Comparison of ENCODE assay signal across 16 cellular contexts in the genomic region with DNA sequence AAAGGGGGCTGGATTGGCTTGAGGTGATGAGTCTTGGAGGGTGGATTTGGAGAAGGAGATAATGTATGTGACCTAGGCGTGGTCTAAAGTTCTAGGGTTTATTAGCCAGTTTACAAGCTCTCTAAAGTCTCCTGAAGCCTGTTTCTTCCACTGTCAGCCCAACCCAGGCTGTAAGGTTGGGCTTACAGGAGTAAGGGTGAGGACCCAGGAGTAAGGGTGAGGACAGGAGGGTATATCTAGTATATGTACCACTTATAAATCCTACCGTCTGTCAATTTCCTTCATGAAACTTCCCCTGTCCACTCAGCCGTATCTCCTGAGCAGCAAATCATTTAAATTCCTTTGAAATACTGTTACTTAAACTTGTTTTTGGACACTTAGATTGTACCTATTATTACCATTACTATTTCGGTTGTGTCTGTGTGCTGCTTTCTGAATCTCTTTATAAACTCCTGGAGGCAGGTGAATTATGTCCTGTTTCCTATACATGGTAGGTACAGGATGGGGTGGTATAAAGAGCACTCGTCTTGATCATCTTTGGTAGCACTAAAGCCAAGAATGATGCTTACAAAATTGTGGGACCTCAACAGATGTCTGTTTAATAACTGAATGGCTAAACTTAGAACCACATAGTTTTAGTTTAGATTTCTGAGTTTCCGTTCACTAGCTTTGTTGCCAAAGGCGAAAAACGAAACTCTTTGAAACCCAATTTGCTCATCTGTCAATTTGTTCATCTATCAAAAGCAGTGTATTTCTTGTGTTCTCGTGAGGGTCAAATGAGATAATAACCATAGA.
DNase-seq lines count a peak whose midpoint lies in the region; ATAC-seq and TF ChIP-seq lines count a peak whose summit lies in the region.
"Had no signal": no experiment of that assay in that cellular context is flagged by ENCODE, and none has a peak within 500 bp of the region (broad histone marks: within the 10 kb centered on the region; RNA-seq: fewer than 3 reads in every experiment).

No MANE protein-coding gene starts in this region.

- no TSS peak for BruUV-seq in PC-3 (replicated peaks; lab: Mats Ljungman, UMichigan)

- H3K27ac ChIP-seq in PC-3 (ENCODE audit: low read length) = no peak overlapping the region
- H3K27ac ChIP-seq: skin epidermis had no signal

- no peaks in the 10 kb centered on the region for H3K4me1 ChIP-seq in PC-3 (ENCODE audit: insufficient read depth, low read length)

- POLR2A ChIA-PET in PC-3 (lab: Charles Lee; ENCODE audit: unreplicated experiment) = no interaction called here

- no peak overlapping the region for H2AFZ ChIP-seq in PC-3 (ENCODE audit: low read length)

- no peaks in the 10 kb centered on the region for H3K9me2 ChIP-seq in PC-3 (replicated peaks; ENCODE audit: low read length)

- no peaks in the 10 kb centered on the region for H3F3A ChIP-seq in PC-3 (ENCODE audit: low read length, unreplicated experiment)

- H3K9me3 ChIP-seq in PC-3 (ENCODE audit: low read length) = no peaks in the 10 kb centered on the region; the same call in 1 of the 2 replicates

- TF ChIP-seq CTCF in PC-3 (conservative IDR thresholded peaks at IDR 0.05; ENCODE audit: low read depth, low read length) = no peak

- H3K4me3 ChIP-seq in PC-3 (ENCODE audit: low read length) = no peak overlapping the region
- H3K4me3 ChIP-seq: skin epidermis had no signal

- H3K4me2 ChIP-seq in PC-3 (ENCODE audit: low read length) = no peak overlapping the region

- peaks cover 62% of the 10 kb centered on the region for H3K27me3 ChIP-seq in PC-3 (ENCODE audit: low read length)

- no peak overlapping the region for H3K9ac ChIP-seq in PC-3 (ENCODE audit: low read length)

- DNase-seq in islet precursor cell = peak; percentile 27
- no peak for DNase-seq in PC-3
- no peak for DNase-seq in HuH-7 (ENCODE audit: low spot score)
- no peak for DNase-seq in globus pallidus (ENCODE audit: low spot score)
- DNase-seq: activated CD8-positive, alpha-beta memory T cell treated with anti-CD3 and anti-CD28 coated beads for 24 hours; activated naive CD4-positive, alpha-beta T cell; H7; hippocampal formation; NCI-H1436; NCI-H526; SIG-M5 had no signal

- no peaks in the 10 kb centered on the region for H4K20me1 ChIP-seq in PC-3 (ENCODE audit: low read length)

- ATAC-seq in GM18907 (IDR thresholded peaks at IDR 0.05; ENCODE audit: unreplicated experiment) (peak; percentile 74), GM21528 (IDR thresholded peaks at IDR 0.05; ENCODE audit: low FRiP score, unreplicated experiment) (peak; percentile 75), HG03066 (IDR thresholded peaks at IDR 0.05; ENCODE audit: low read depth, unreplicated experiment) (peak; percentile 73), PC-3 (no peak), HG02763 (IDR thresholded peaks at IDR 0.05; ENCODE audit: unreplicated experiment) (no peak)

- no peaks in the 10 kb centered on the region for H3K79me2 ChIP-seq in PC-3 (ENCODE audit: low read length)

- CTCF ChIA-PET in PC-3 (lab: Charles Lee) = no interaction called here

- H3K36me3 ChIP-seq in PC-3 (ENCODE audit: low read depth, low read length) = no peaks in the 10 kb centered on the region

- intact Hi-C loops in PC-3 (cut with micrococcal nuclease) = no loop called here

Comparison
In these comparisons a context has a peak if more than half of its experiments do, and no peak if none do; other contexts are left out.
1. ATAC-seq: peak in GM18907 (single experiment), GM21528 (single experiment) and HG03066 (single experiment); none in PC-3 (single experiment) and HG02763 (single experiment).